In genomic region chr12:124940393-124941169, GRCh38 we compare ENCODE assay signal across 8 cellular contexts. TPM values are rescaled to one million over a fixed set of nuclear protein-coding genes. Genes with fewer than 3 reads are reported as not detected.
DNase-seq lines count a peak whose midpoint lies in the region; ATAC-seq and TF ChIP-seq lines count a peak whose summit lies in the region.

No MANE protein-coding gene starts in this region.

- peak overlapping the region; percentile 87 for H4K8ac ChIP-seq in mesenchymal stem cell (ENCODE audit: low read length)

- no peak for DNase-seq in AG04449 (ENCODE audit: low read depth, low spot score)
- peak; percentile 58 for DNase-seq in GM19238 (ENCODE audit: insufficient read length, low spot score)
- peak; percentile 82 to 86 for DNase-seq in activated CD4-positive, alpha-beta T cell treated with anti-CD3 and anti-CD28 coated beads for 4 hours
- peak; percentile 93 for DNase-seq in mesenchymal stem cell
- peak; percentile 55 to 68 for DNase-seq in stimulated activated CD8-positive, alpha-beta memory T cell treated with anti-CD3 and anti-CD28 coated beads, Interleukin-15, amount 100 ng/mL, for 4 hours (ENCODE audit: low read depth in 2 of 2)
- no peak for DNase-seq in cortex of kidney (lab: John Stamatoyannopoulos, UW)

- H2BK5ac ChIP-seq in mesenchymal stem cell (ENCODE audit: low read depth, low read length, poor library complexity, severe bottlenecking): no peak overlapping the region

- H3K4me3 ChIP-seq in AG04449 (ENCODE audit: low read depth, low read length) (peak overlapping the region; percentile 45), ectodermal cell (ENCODE audit: insufficient read depth, low read depth, low read length) (peak overlapping the region; percentile 73), mesenchymal stem cell (ENCODE audit: insufficient read depth in 1 of 2, low read depth in 1 of 2, low read length in 2 of 2) (peak overlapping the region in 1 of 2 experiments; percentile 64)

- no peak overlapping the region for H2BK120ac ChIP-seq in mesenchymal stem cell (ENCODE audit: low read depth, low read length)

- CTCF ChIA-PET in AG04449 (lab: Yijun Ruan, JAX): interaction anchor here (0.7 to 8.4 kb wide), 32 partner anchors 9 to 169 kb away, joined by 3 to 127 read pairs (median 5); no protein-coding TSS in a partner anchor

- no peaks in the 10 kb centered on the region for H3K9me3 ChIP-seq in ectodermal cell (ENCODE audit: control insufficient read depth, low read length)
- no peaks in the 10 kb centered on the region for H3K9me3 ChIP-seq in mesenchymal stem cell (ENCODE audit: control insufficient read depth, low read length)

- H3K36me3 ChIP-seq in ectodermal cell (ENCODE audit: control insufficient read depth, insufficient read depth, low read length) (no peaks in the 10 kb centered on the region), mesenchymal stem cell (ENCODE audit: control insufficient read depth in 1 of 2, insufficient read depth in 2 of 2, low read depth in 1 of 2, low read length in 2 of 2) (peaks cover 5 to 11% of the 10 kb centered on the region in 2 experiments)

- 32% methylated on average over 27 of the region's 27 CpGs for WGBS in ectodermal cell, 2 experiments
- WGBS in mesenchymal stem cell: 28% methylated on average over 27 of the region's 27 CpGs

- peak overlapping the region; percentile 30 for H3K4me2 ChIP-seq in mesenchymal stem cell (ENCODE audit: low read length, poor library complexity, severe bottlenecking)

- no peak overlapping the region for H3K23ac ChIP-seq in mesenchymal stem cell (ENCODE audit: low read length in 2 of 2)

- H2BK15ac ChIP-seq in mesenchymal stem cell (ENCODE audit: low read depth, poor library complexity, severe bottlenecking): peak overlapping the region; percentile 26

- peak overlapping the region in 1 of 2 experiments; percentile 75 for H2BK12ac ChIP-seq in mesenchymal stem cell (ENCODE audit: low read length in 2 of 2)

- ATAC-seq in HG03442 (IDR thresholded peaks at IDR 0.05; ENCODE audit: unreplicated experiment): peak; percentile 39

- H4K91ac ChIP-seq in mesenchymal stem cell (ENCODE audit: low read length): peak overlapping the region; percentile 80

- TF ChIP-seq CTCF in AG04449 (IDR thresholded peaks at IDR 0.05; ENCODE audit: insufficient read depth, low read length, missing control alignments): peak; percentile 91

- H3K27me3 ChIP-seq in ectodermal cell (ENCODE audit: control insufficient read depth, insufficient read depth, low read length, poor library complexity, severe bottlenecking): no peaks in the 10 kb centered on the region
- H3K27me3 ChIP-seq in mesenchymal stem cell (ENCODE audit: control insufficient read depth in 1 of 2, insufficient read depth in 1 of 2, low read length in 2 of 2): no peaks in the 10 kb centered on the region

- H3K4ac ChIP-seq in mesenchymal stem cell (ENCODE audit: low read depth in 1 of 2, low read length in 2 of 2): peak overlapping the region in 1 of 2 experiments; percentile 66

- H3K27ac ChIP-seq in ectodermal cell (ENCODE audit: insufficient read depth, low read depth, low read length, poor library complexity, severe bottlenecking): peak overlapping the region; percentile 93
- H3K27ac ChIP-seq in mesenchymal stem cell (ENCODE audit: low read length, poor library complexity, severe bottlenecking): peak overlapping the region; percentile 97

- H3K4me1 ChIP-seq in ectodermal cell (ENCODE audit: control insufficient read depth, insufficient read depth, low read length) (peaks cover 3% of the 10 kb centered on the region), mesenchymal stem cell (ENCODE audit: control insufficient read depth, insufficient read depth, low read depth, low read length) (peaks cover 8% of the 10 kb centered on the region)

- H2AK5ac ChIP-seq in mesenchymal stem cell (ENCODE audit: low read length, severe bottlenecking): no peak overlapping the region

- H3K9ac ChIP-seq in mesenchymal stem cell (ENCODE audit: low read length): peak overlapping the region; percentile 97

- peak overlapping the region; percentile 32 for H2AFZ ChIP-seq in mesenchymal stem cell (ENCODE audit: low read depth, low read length)

- POLR2A ChIA-PET in AG04449 (lab: Yijun Ruan, JAX): interaction anchor here (0.8 to 4.5 kb wide), 9 partner anchors 13 to 36 kb away, joined by 4 to 52 read pairs (median 5); partner anchors contain the start of gene UBC

- peaks cover 4% of the 10 kb centered on the region for H3K79me1 ChIP-seq in mesenchymal stem cell (replicated peaks; ENCODE audit: low read length, poor library complexity, severe bottlenecking)

- no peak overlapping the region for H3K14ac ChIP-seq in mesenchymal stem cell (ENCODE audit: low read length in 2 of 2)

- peak overlapping the region; percentile 41 to 52 for H3K18ac ChIP-seq in mesenchymal stem cell (ENCODE audit: low read depth in 1 of 2, low read length in 2 of 2)

RNA-seq across cellular contexts. Expression of gene UBC, which starts 26.1 kb away (rescaled TPM):
- polyA plus RNA-seq in ectodermal cell (2013, experiment 1 of 4): 683 TPM
- polyA plus RNA-seq in ectodermal cell (2013, experiment 2 of 4): 728 TPM
- 757 TPM for polyA plus RNA-seq in ectodermal cell (2013, experiment 3 of 4)
- 742 TPM for polyA plus RNA-seq in ectodermal cell (2013, experiment 4 of 4)
- 1,267 TPM for polyA plus RNA-seq in mesenchymal stem cell (2013, experiment 1 of 2)
- polyA plus RNA-seq in mesenchymal stem cell (2013, experiment 2 of 2): 1,268 TPM

RNA-seq across cellular contexts. Expression of gene DHX37, which starts 48.4 kb away (rescaled TPM):
- 17.2 TPM for polyA plus RNA-seq in ectodermal cell (2013, experiment 1 of 4)
- 16.1 TPM for polyA plus RNA-seq in ectodermal cell (2013, experiment 2 of 4)
- 9.6 TPM for polyA plus RNA-seq in ectodermal cell (2013, experiment 3 of 4)
- 10.3 TPM for polyA plus RNA-seq in ectodermal cell (2013, experiment 4 of 4)
- polyA plus RNA-seq in mesenchymal stem cell (2013, experiment 1 of 2): 6.0 TPM
- polyA plus RNA-seq in mesenchymal stem cell (2013, experiment 2 of 2): 6.0 TPM

RNA-seq across cellular contexts. Expression of gene BRI3BP, which starts 52.9 kb away (rescaled TPM):
- 4.0 TPM for polyA plus RNA-seq in ectodermal cell (2013, experiment 1 of 4)
- 3.7 TPM for polyA plus RNA-seq in ectodermal cell (2013, experiment 2 of 4)
- polyA plus RNA-seq in ectodermal cell (2013, experiment 3 of 4): 2.3 TPM
- polyA plus RNA-seq in ectodermal cell (2013, experiment 4 of 4): 2.1 TPM
- 2.1 TPM for polyA plus RNA-seq in mesenchymal stem cell (2013, experiment 1 of 2)
- 2.2 TPM for polyA plus RNA-seq in mesenchymal stem cell (2013, experiment 2 of 2)

Comparison
In these comparisons a context has a peak if more than half of its experiments do, and no peak if none do; other contexts are left out.
1. DNase-seq: peak in GM19238 (single experiment), activated CD4-positive, alpha-beta T cell treated with anti-CD3 and anti-CD28 coated beads for 4 hours (2 of 2), mesenchymal stem cell (single experiment) and stimulated activated CD8-positive, alpha-beta memory T cell treated with anti-CD3 and anti-CD28 coated beads, Interleukin-15, amount 100 ng/mL, for 4 hours (2 of 2); none in AG04449 (single experiment) and cortex of kidney (single experiment).